Comparison of ENCODE assay signal across 13 cellular contexts in the genomic region with DNA sequence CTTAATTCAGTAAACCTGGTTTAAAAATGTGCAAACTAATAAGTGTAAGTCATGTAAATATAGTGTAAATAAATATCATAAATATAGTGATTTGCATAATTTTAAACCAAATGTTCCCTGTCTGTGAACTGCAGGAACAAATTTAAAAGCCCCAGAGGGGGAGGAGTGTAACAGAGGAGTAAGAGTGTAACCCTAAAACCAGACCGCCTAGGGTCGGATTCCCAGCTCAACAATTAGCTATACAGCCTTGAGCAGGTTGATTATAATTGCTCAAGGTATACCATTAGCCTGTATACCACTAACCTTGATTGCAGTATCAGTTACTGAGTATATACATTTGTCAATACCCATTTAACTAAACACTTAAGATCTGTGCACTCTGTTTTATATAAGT.
DNase-seq lines count a peak whose midpoint lies in the region; TF ChIP-seq lines count a peak whose summit lies in the region.
"Had no signal": no experiment of that assay in that cellular context is flagged by ENCODE, and none has a peak within 500 bp of the region (broad histone marks: within the 10 kb centered on the region; RNA-seq: fewer than 3 reads in every experiment).

No MANE protein-coding gene starts in this region.

- H3K36me3 ChIP-seq in GM23248 (ENCODE audit: low read depth) = no peaks in the 10 kb centered on the region
- H3K36me3 ChIP-seq in SK-N-SH (replicated peaks in 1 of 2; ENCODE audit: control insufficient read depth in 1 of 2, insufficient read depth in 2 of 2, low read length in 1 of 2) = no peaks in the 10 kb centered on the region
- no peaks in the 10 kb centered on the region for H3K36me3 ChIP-seq in H7 (replicated peaks; ENCODE audit: control insufficient read depth, insufficient read depth, low read length)

- TF ChIP-seq CTCF in SK-N-SH (IDR thresholded peaks at IDR 0.05) (no peak), nephron (IDR thresholded peaks at IDR 0.05; ENCODE audit: unreplicated experiment in 3 of 3) (no peak), lower leg skin (IDR thresholded peaks at IDR 0.05) (no peak)

- in situ Hi-C loops in GM23248 (cut with MboI) = loop anchor here (10.0 kb wide), 1 partner anchor 859 kb away; no protein-coding TSS in a partner anchor

- H3F3A ChIP-seq in GM23248 (ENCODE audit: insufficient read depth) = peaks cover 31% of the 10 kb centered on the region
- peaks cover 5% of the 10 kb centered on the region for H3F3A ChIP-seq in SK-N-SH (replicated peaks; ENCODE audit: insufficient read depth)

- H3K27ac Mint-ChIP-seq in nephron = peak overlapping the region; percentile 63 to 77 (median 67)
- H3K27ac Mint-ChIP-seq: CD14-positive monocyte; CD8-positive, alpha-beta T cell had no signal

- peaks cover 37% of the 10 kb centered on the region for H3K4me1 Mint-ChIP-seq in nephron

- H3K4me2 ChIP-seq in GM23248 (ENCODE audit: unreplicated experiment) (peak overlapping the region; percentile 40), SK-N-SH (no peak overlapping the region)
- H3K4me2 ChIP-seq: A549 had no signal

- H3K4me3 ChIP-seq in GM23248 (no peak overlapping the region), SK-N-SH (ENCODE audit: low read depth in 2 of 2, low read length in 1 of 2) (no peak overlapping the region), lower leg skin (ENCODE audit: low read depth, poor library complexity, severe bottlenecking) (no peak overlapping the region), H7 (ENCODE audit: insufficient read depth, low read depth, low read length) (no peak overlapping the region)
- H3K4me3 ChIP-seq: A549 had no signal

- peaks cover 48% of the 10 kb centered on the region for H3K4me1 ChIP-seq in GM23248 (ENCODE audit: insufficient read depth)
- H3K4me1 ChIP-seq in SK-N-SH (ENCODE audit: control insufficient read depth in 1 of 2, insufficient read depth in 2 of 2, low read depth in 1 of 2, low read length in 1 of 2) = peaks cover 4 to 8% of the 10 kb centered on the region in 2 experiments; a peak in 2 of 4 replicates
- H3K4me1 ChIP-seq: A549 had no signal

- H3K9me3 Mint-ChIP-seq in nephron = peaks cover 26% of the 10 kb centered on the region
- H3K9me3 Mint-ChIP-seq: CD8-positive, alpha-beta T cell had no signal

- H3K27ac ChIP-seq in GM23248 (no peak overlapping the region), SK-N-SH (ENCODE audit: low read depth in 2 of 2, low read length in 1 of 2) (peak overlapping the region; percentile 42 to 83; a peak in 3 of 4 replicates)
- H3K27ac ChIP-seq: A549 had no signal

- DNase-seq in GM23248 (no peak), HEK293T (ENCODE audit: extremely low spot score) (peak; percentile 8), SK-N-SH (peak; percentile 9), lower leg skin (ENCODE audit: low spot score in 2 of 2) (no peak), H7 (no peak), DMS114 treated with DMSO at 0.1 percent for 48 hours (lab: John Stamatoyannopoulos, UW; ENCODE audit: unreplicated experiment) (no peak)
- DNase-seq: CD8-positive, alpha-beta T cell; COR-L47; DND-41; GDM1 had no signal

- H3K9me3 ChIP-seq in GM23248 (ENCODE audit: low read depth) = no peaks in the 10 kb centered on the region
- H3K9me3 ChIP-seq in SK-N-SH = no peaks in the 10 kb centered on the region
- H3K9me3 ChIP-seq: A549 had no signal

- H4K20me1 ChIP-seq in GM23248 (ENCODE audit: insufficient read depth) = no peaks in the 10 kb centered on the region
- H4K20me1 ChIP-seq in SK-N-SH (ENCODE audit: insufficient read depth) = no peaks in the 10 kb centered on the region

- TF ChIP-seq RAD21 in SK-N-SH (IDR thresholded peaks at IDR 0.05; ENCODE audit: low read length) = no peak

- POLR2A ChIA-PET in HEK293T (lab: Yijun Ruan, JAX) = no interaction called here
- POLR2A ChIA-PET in SK-N-SH (lab: Yijun Ruan, JAX) = no interaction called here

- H3K9me2 ChIP-seq in GM23248 (ENCODE audit: insufficient read depth) = no peaks in the 10 kb centered on the region
- no peaks in the 10 kb centered on the region for H3K9me2 ChIP-seq in SK-N-SH

- intact Hi-C loops in lower leg skin (cut with DNase I; ENCODE audit: low total_unique reads) = no loop called here

- no peak overlapping the region for H3K9ac ChIP-seq in GM23248
- no peak overlapping the region for H3K9ac ChIP-seq in SK-N-SH

- H2AFZ ChIP-seq in GM23248 (peak overlapping the region; percentile 2; the same call in 1 of the 2 replicates), SK-N-SH (ENCODE audit: low read depth) (no peak overlapping the region)

- no peaks in the 10 kb centered on the region for H3K79me2 ChIP-seq in GM23248 (ENCODE audit: insufficient read depth)
- H3K79me2 ChIP-seq in SK-N-SH (ENCODE audit: insufficient read depth) = no peaks in the 10 kb centered on the region

- TF ChIP-seq POLR2A in lower leg skin (IDR thresholded peaks at IDR 0.05) = no peak

- 97 to 100% methylated on average over 2 of the region's 2 CpGs for WGBS in GM23248 (ENCODE audit: low coverage in 1 of 2, low lambda C conversion rate in 2 of 2, missing lambda C conversion rate in 2 of 2), 2 experiments
- WGBS in SK-N-SH (ENCODE audit: low lambda C conversion rate) = 22% methylated on average over 2 of the region's 2 CpGs
- WGBS in lower leg skin, 2 donors = 85 to 88% methylated on average over 2 of the region's 2 CpGs

- H3K36me3 Mint-ChIP-seq in nephron (ENCODE audit: low read depth) = peaks cover 12% of the 10 kb centered on the region
- H3K36me3 Mint-ChIP-seq: CD14-positive monocyte; CD8-positive, alpha-beta T cell had no signal

- CTCF ChIA-PET in HEK293T (lab: Yijun Ruan, JAX) (no interaction called here), SK-N-SH (lab: Yijun Ruan, JAX) (interaction anchor here (0.8 to 1.5 kb wide), 4 partner anchors 14 to 851 kb away, joined by 3 to 8 read pairs (median 5); no protein-coding TSS in a partner anchor)

- no peak overlapping the region for H3K4me3 Mint-ChIP-seq in nephron
- H3K4me3 Mint-ChIP-seq: CD14-positive monocyte; CD8-positive, alpha-beta T cell had no signal

- no peak for TF ChIP-seq EP300 in SK-N-SH (IDR thresholded peaks at IDR 0.05; ENCODE audit: borderline replicate concordance in 1 of 2, low read depth in 1 of 2, low read length in 1 of 2)

- H3K27me3 Mint-ChIP-seq in nephron (ENCODE audit: low read depth) = no peaks in the 10 kb centered on the region

- H3K27me3 ChIP-seq in GM23248 (replicated peaks; ENCODE audit: insufficient read depth) = no peaks in the 10 kb centered on the region
- H3K27me3 ChIP-seq in SK-N-SH (ENCODE audit: insufficient read depth) = no peaks in the 10 kb centered on the region
- no peaks in the 10 kb centered on the region for H3K27me3 ChIP-seq in H7 (ENCODE audit: control insufficient read depth, insufficient read depth, low read length)

TF ChIP-seq in HEK293T, 16 proteins besides CTCF, POLR2A, EP300 and RAD21:
- TF ChIP-seq NFRKB (IDR thresholded peaks at IDR 0.05) (no peak), SP1 (IDR thresholded peaks at IDR 0.05) (no peak), FOXK2 (IDR thresholded peaks at IDR 0.05) (no peak), TARDBP (IDR thresholded peaks at IDR 0.05) (no peak), SUZ12 (IDR thresholded peaks at IDR 0.05) (no peak)
- TF ChIP-seq, protein P1, sequence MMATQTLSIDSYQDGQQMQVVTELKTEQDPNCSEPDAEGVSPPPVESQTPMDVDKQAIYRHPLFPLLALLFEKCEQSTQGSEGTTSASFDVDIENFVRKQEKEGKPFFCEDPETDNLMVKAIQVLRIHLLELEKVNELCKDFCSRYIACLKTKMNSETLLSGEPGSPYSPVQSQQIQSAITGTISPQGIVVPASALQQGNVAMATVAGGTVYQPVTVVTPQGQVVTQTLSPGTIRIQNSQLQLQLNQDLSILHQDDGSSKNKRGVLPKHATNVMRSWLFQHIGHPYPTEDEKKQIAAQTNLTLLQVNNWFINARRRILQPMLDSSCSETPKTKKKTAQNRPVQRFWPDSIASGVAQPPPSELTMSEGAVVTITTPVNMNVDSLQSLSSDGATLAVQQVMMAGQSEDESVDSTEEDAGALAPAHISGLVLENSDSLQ (IDR thresholded peaks at IDR 0.05) = no peak

TF ChIP-seq in SK-N-SH, 30 proteins besides CTCF, POLR2A, EP300 and RAD21 (continues in another document):
- TF ChIP-seq NRF1 (IDR thresholded peaks at IDR 0.05; ENCODE audit: low read depth, low read length) (no peak), MXI1 (IDR thresholded peaks at IDR 0.05; ENCODE audit: low read depth, low read length) (no peak), SMC3 (IDR thresholded peaks at IDR 0.05; ENCODE audit: low read depth, low read length) (no peak), YY1 (IDR thresholded peaks at IDR 0.05; ENCODE audit: low read depth) (no peak), CHD2 (IDR thresholded peaks at IDR 0.05; ENCODE audit: low read length, partially characterized antibody) (no peak), MEF2A (IDR thresholded peaks at IDR 0.05; ENCODE audit: borderline replicate concordance, low read depth) (no peak), NFIC (IDR thresholded peaks at IDR 0.05; ENCODE audit: borderline replicate concordance) (no peak)
- TF ChIP-seq, protein P2, sequence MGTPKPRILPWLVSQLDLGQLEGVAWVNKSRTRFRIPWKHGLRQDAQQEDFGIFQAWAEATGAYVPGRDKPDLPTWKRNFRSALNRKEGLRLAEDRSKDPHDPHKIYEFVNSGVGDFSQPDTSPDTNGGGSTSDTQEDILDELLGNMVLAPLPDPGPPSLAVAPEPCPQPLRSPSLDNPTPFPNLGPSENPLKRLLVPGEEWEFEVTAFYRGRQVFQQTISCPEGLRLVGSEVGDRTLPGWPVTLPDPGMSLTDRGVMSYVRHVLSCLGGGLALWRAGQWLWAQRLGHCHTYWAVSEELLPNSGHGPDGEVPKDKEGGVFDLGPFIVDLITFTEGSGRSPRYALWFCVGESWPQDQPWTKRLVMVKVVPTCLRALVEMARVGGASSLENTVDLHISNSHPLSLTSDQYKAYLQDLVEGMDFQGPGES (IDR thresholded peaks at IDR 0.05; ENCODE audit: low read depth, low read length) = no peak
- TF ChIP-seq, protein P3, sequence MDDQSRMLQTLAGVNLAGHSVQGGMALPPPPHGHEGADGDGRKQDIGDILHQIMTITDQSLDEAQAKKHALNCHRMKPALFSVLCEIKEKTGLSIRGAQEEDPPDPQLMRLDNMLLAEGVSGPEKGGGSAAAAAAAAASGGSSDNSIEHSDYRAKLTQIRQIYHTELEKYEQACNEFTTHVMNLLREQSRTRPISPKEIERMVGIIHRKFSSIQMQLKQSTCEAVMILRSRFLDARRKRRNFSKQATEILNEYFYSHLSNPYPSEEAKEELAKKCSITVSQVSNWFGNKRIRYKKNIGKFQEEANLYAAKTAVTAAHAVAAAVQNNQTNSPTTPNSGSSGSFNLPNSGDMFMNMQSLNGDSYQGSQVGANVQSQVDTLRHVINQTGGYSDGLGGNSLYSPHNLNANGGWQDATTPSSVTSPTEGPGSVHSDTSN (IDR thresholded peaks at IDR 0.05) = no peak
- TF ChIP-seq, protein P4, sequence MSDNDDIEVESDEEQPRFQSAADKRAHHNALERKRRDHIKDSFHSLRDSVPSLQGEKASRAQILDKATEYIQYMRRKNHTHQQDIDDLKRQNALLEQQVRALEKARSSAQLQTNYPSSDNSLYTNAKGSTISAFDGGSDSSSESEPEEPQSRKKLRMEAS (IDR thresholded peaks at IDR 0.05; ENCODE audit: low read depth) = no peak

Comparison
In these comparisons a context has a peak if more than half of its experiments do, and no peak if none do; other contexts are left out.
1. DNase-seq: peak in HEK293T (single experiment) and SK-N-SH (single experiment); none in GM23248 (single experiment), lower leg skin (0 of 2), H7 (single experiment) and DMS114 treated with DMSO at 0.1 percent for 48 hours (single experiment).